ENCODE assay signal across 7 cellular contexts in the genomic region with DNA sequence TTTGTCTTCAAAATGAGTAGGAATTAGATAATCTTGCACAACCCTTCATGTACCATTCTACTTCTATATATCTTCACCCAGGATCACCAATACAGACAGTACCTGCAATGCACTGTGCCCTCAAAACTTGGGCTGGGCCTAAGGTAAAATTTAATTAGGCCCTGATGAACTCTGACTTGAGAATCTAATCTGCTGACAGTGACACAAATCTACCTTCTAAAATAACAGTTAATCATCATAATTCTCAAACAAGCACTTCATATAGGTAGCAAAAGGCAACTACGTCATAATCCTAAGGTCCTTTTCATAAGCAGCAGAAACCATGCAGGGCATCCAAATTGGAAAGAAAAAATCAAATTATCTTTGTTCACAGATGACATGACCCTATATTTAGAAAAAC.
"Had no signal": no experiment of that assay in that cellular context is flagged by ENCODE, and none has a peak within 500 bp of the region (broad histone marks: within the 10 kb centered on the region; RNA-seq: fewer than 3 reads in every experiment).

No MANE protein-coding gene starts in this region.

- H2AFZ ChIP-seq: GM23338 had no signal

- ATAC-seq: GM23338 had no signal

- H3K27ac Mint-ChIP-seq: GM23338, H9, IgD-negative memory B cell had no signal

- FAIRE-seq: H1, H54 had no signal

- H3K4me3 Mint-ChIP-seq: GM23338, H9 had no signal

- H3K4me3 ChIP-seq: GM23338 had no signal

- H3K27me3 Mint-ChIP-seq: IgD-negative memory B cell had no signal

- H3K4me1 Mint-ChIP-seq: GM23338 had no signal

- H3K4me2 ChIP-seq: GM23338 had no signal

- DNase-seq: H9, HCEC 1CT, KG1 had no signal
